9 cellular contexts compared by ENCODE assay signal in genomic region chr4:173522874-173523395, GRCh38. TPM values are rescaled to one million over a fixed set of nuclear protein-coding genes. Genes with fewer than 3 reads are reported as not detected.
DNase-seq lines count a peak whose midpoint lies in the region; ATAC-seq and TF ChIP-seq lines count a peak whose summit lies in the region.
"Had no signal": no experiment of that assay in that cellular context is flagged by ENCODE, and none has a peak within 500 bp of the region (broad histone marks: within the 10 kb centered on the region; RNA-seq: fewer than 3 reads in every experiment).

No MANE protein-coding gene starts in this region.

- H3K4me1 ChIP-seq in ES-I3 (ENCODE audit: insufficient read depth, low read length) (peaks cover 3% of the 10 kb centered on the region), left ventricle myocardium inferior (peaks cover 78% of the 10 kb centered on the region), rectal smooth muscle tissue (ENCODE audit: control insufficient read depth, insufficient read depth, low read length) (peaks cover 29% of the 10 kb centered on the region)

- ATAC-seq in activated CD8-positive, alpha-beta T cell treated with anti-CD3 and anti-CD28 coated beads for 36 hours, result no peak
- no peak for ATAC-seq in GM18519 (IDR thresholded peaks at IDR 0.05; ENCODE audit: low FRiP score, unreplicated experiment)

- peaks cover 93% of the 10 kb centered on the region for H3K27me3 Mint-ChIP-seq in activated CD8-positive, alpha-beta T cell treated with anti-CD3 and anti-CD28 coated beads for 36 hours

- H3K9ac ChIP-seq in ES-I3 (ENCODE audit: low read depth, low read length) (peak overlapping the region; percentile 49; the same call in 1 of the 2 replicates), rectal smooth muscle tissue (ENCODE audit: low read length) (peak overlapping the region; percentile 61)

- intact Hi-C loops in activated CD8-positive, alpha-beta T cell treated with anti-CD3 and anti-CD28 coated beads for 36 hours (cut with micrococcal nuclease), result no loop called here
- intact Hi-C loops in left ventricle myocardium inferior (cut with micrococcal nuclease), result no loop called here

- H3K9me3 ChIP-seq in ES-I3 (ENCODE audit: control insufficient read depth, insufficient read depth, low read length) (no peaks in the 10 kb centered on the region), left ventricle myocardium inferior (replicated peaks) (no peaks in the 10 kb centered on the region)

- DNase-seq in activated CD8-positive, alpha-beta T cell treated with anti-CD3 and anti-CD28 coated beads for 36 hours, result no peak
- DNase-seq in left ventricle myocardium inferior (peak; percentile 39), NCI-H2081 (lab: John Stamatoyannopoulos, UW) (no peak), 8988T (no peak), COLO829 (ENCODE audit: low spot score) (no peak)

- H3K27ac ChIP-seq in left ventricle myocardium inferior (replicated peaks), result peak overlapping the region; percentile 96
- H3K27ac ChIP-seq in rectal smooth muscle tissue (ENCODE audit: low read depth, low read length), result peak overlapping the region; percentile 99

- H3K36me3 ChIP-seq in ES-I3 (ENCODE audit: insufficient read depth, low read length) (no peaks in the 10 kb centered on the region), left ventricle myocardium inferior (peaks cover 31% of the 10 kb centered on the region), rectal smooth muscle tissue (ENCODE audit: control insufficient read depth, insufficient read depth, low read length) (peaks cover 7% of the 10 kb centered on the region)

- peak overlapping the region; percentile 84 for H3K4me3 ChIP-seq in left ventricle myocardium inferior
- peak overlapping the region; percentile 82 for H3K4me3 ChIP-seq in rectal smooth muscle tissue (ENCODE audit: low read length)

- peaks cover 10% of the 10 kb centered on the region for H3K36me3 Mint-ChIP-seq in activated CD8-positive, alpha-beta T cell treated with anti-CD3 and anti-CD28 coated beads for 36 hours (ENCODE audit: low read depth)

- CTCF ChIA-PET in activated CD8-positive, alpha-beta T cell treated with anti-CD3 and anti-CD28 coated beads for 36 hours (lab: Charles Lee), result interaction anchor here (1.1 kb wide), 1 partner anchor 13 kb away, joined by 4 read pairs; no protein-coding TSS in a partner anchor

- H3K4me3 Mint-ChIP-seq in activated CD8-positive, alpha-beta T cell treated with anti-CD3 and anti-CD28 coated beads for 36 hours, result peak overlapping the region; percentile 8

- no peak for TF ChIP-seq CTCF in activated CD8-positive, alpha-beta T cell treated with anti-CD3 and anti-CD28 coated beads for 36 hours (IDR thresholded peaks at IDR 0.05)
- TF ChIP-seq CTCF in left ventricle myocardium inferior (IDR thresholded peaks at IDR 0.05; ENCODE audit: borderline replicate concordance), result no peak

- peaks cover 1% of the 10 kb centered on the region for H3K9me3 Mint-ChIP-seq in activated CD8-positive, alpha-beta T cell treated with anti-CD3 and anti-CD28 coated beads for 36 hours

- peaks cover 92% of the 10 kb centered on the region for H3K27me3 ChIP-seq in left ventricle myocardium inferior (ENCODE audit: low read depth)
- H3K27me3 ChIP-seq in rectal smooth muscle tissue (ENCODE audit: control insufficient read depth, insufficient read depth, low read length), result peaks cover 20% of the 10 kb centered on the region

- peaks cover 10% of the 10 kb centered on the region for H3K4me1 Mint-ChIP-seq in activated CD8-positive, alpha-beta T cell treated with anti-CD3 and anti-CD28 coated beads for 36 hours (ENCODE audit: low read depth)

- H3K27ac Mint-ChIP-seq in activated CD8-positive, alpha-beta T cell treated with anti-CD3 and anti-CD28 coated beads for 36 hours, result no peak overlapping the region

- POLR2A ChIA-PET in activated CD8-positive, alpha-beta T cell treated with anti-CD3 and anti-CD28 coated beads for 36 hours (lab: Charles Lee), result no interaction called here

RNA-seq across cellular contexts. Expression of gene HAND2, which starts 7.1 kb away (rescaled TPM):
- not detected for total RNA-seq in activated CD8-positive, alpha-beta T cell treated with anti-CD3 and anti-CD28 coated beads for 36 hours
- 117 TPM for total RNA-seq in left ventricle myocardium inferior
- total RNA-seq: lung microvascular endothelial cell had no signal

Comparison
In these comparisons a context has a peak if more than half of its experiments do, and no peak if none do; other contexts are left out.
1. RNA of gene HAND2, which starts 7.1 kb away (total RNA-seq): 117 TPM in left ventricle myocardium inferior (single experiment); not detected in activated CD8-positive, alpha-beta T cell treated with anti-CD3 and anti-CD28 coated beads for 36 hours; every median in the first group is over 100 times any median in the second.